ENCODE assay signal across 26 cellular contexts in the genomic region with DNA sequence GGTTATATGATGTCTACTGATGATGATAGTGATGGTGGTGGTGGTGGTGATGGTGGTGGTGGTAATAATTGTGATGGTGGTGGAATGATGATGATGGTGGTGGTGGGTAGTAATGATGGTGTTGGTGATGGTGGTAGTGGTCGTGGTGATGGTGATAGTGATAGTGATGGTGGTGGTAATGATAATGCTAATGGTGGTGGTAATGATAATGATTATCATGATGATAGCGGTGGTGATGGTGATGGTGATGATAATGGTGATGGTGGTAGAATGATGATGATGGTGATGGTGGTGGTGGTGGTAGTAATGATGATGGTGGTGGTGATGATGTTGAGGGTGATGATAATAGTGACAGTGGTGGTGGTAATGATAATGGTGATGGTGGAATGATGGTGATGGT. TPM values are rescaled to one million over a fixed set of nuclear protein-coding genes. Genes with fewer than 3 reads are reported as not detected.
DNase-seq lines count a peak whose midpoint lies in the region; ATAC-seq, FAIRE-seq and TF ChIP-seq lines count a peak whose summit lies in the region.
"Had no signal": no experiment of that assay in that cellular context is flagged by ENCODE, and none has a peak within 500 bp of the region (broad histone marks: within the 10 kb centered on the region; RNA-seq: fewer than 3 reads in every experiment).

No MANE protein-coding gene starts in this region.

- TF ChIP-seq POLR2A in GM12878 (IDR thresholded peaks at IDR 0.05; ENCODE audit: low read depth, low read length): no peak

- BruUV-seq in GM12878 (replicated peaks; lab: Mats Ljungman, UMichigan): no TSS peak

- H3K9ac ChIP-seq in GM12878 (ENCODE audit: control insufficient read depth, insufficient read depth, low read length): no peak overlapping the region
- H3K9ac ChIP-seq: BLaER1 had no signal

- H3K79me2 ChIP-seq in GM12878 (ENCODE audit: control insufficient read depth, insufficient read depth, low read length): no peaks in the 10 kb centered on the region

- intact Hi-C loops in GM12878 (cut with micrococcal nuclease; ENCODE audit: unreplicated experiment): loop anchor here (2.0 to 10.0 kb wide), 2 partner anchors 148 to 534 kb away; no protein-coding TSS in a partner anchor

- TF ChIP-seq CTCF in HEK293 (tag by site-specific recombination; IDR thresholded peaks at IDR 0.05) (no peak), GM12878 (IDR thresholded peaks at IDR 0.05 in 2 of 3, conservative IDR thresholded peaks at IDR 0.05 in 1 of 3; ENCODE audit: control insufficient read depth in 2 of 3, extremely low read depth in 1 of 3, insufficient read depth in 1 of 3, low read depth in 3 of 3, low read length in 3 of 3) (no peak)

- H3K4me1 ChIP-seq in HEK293 (ENCODE audit: control insufficient read depth, insufficient read depth, low read length) (no peaks in the 10 kb centered on the region), GM12878 (ENCODE audit: control insufficient read depth, insufficient read depth, low read length) (no peaks in the 10 kb centered on the region)
- H3K4me1 ChIP-seq: BE2C, BLaER1 had no signal

- TF ChIP-seq RAD21 in GM12878 (IDR thresholded peaks at IDR 0.05; ENCODE audit: insufficient read depth, low read depth, low read length): no peak

- no peak overlapping the region for H2AFZ ChIP-seq in GM12878 (ENCODE audit: control insufficient read depth, low read depth, low read length)

- SMC1A ChIA-PET in GM12878 (lab: Charles Lee; ENCODE audit: uncharacterized antibody, unreplicated experiment): no interaction called here

- FAIRE-seq in HTR-8/SVneo (lab: Jason Lieb, UNC): peak; percentile 82
- no peak for FAIRE-seq in GM12878 (lab: Jason Lieb, UNC)
- peak; percentile 97 for FAIRE-seq in urothelium cell line (lab: Jason Lieb, UNC)
- FAIRE-seq: A204.1, GM19239 had no signal

- H3K4me2 ChIP-seq in GM12878 (ENCODE audit: control insufficient read depth, insufficient read depth): no peak overlapping the region
- H3K4me2 ChIP-seq: BLaER1 had no signal

- POLR2A ChIA-PET in HEK293 (lab: Yijun Ruan, JAX) (interaction anchor here (0.6 kb wide), 1 partner anchor 66 kb away, joined by 3 read pairs; no protein-coding TSS in a partner anchor), GM12878 (lab: Charles Lee) (no interaction called here)

- H3K9me3 ChIP-seq in HEK293 (ENCODE audit: control insufficient read depth, insufficient read depth, low read depth, low read length): no peaks in the 10 kb centered on the region
- H3K9me3 ChIP-seq in GM12878 (replicated peaks; ENCODE audit: control insufficient read depth, insufficient read depth, low read length): no peaks in the 10 kb centered on the region
- H3K9me3 ChIP-seq: BE2C had no signal

- ATAC-seq in GM12878: no peak
- ATAC-seq in GM21737 (IDR thresholded peaks at IDR 0.05; ENCODE audit: unreplicated experiment): no peak

- no peaks in the 10 kb centered on the region for H4K20me1 ChIP-seq in GM12878 (ENCODE audit: control insufficient read depth, insufficient read depth)
- H4K20me1 ChIP-seq: BLaER1 had no signal

- RAD21 ChIA-PET in GM12878 (lab: Charles Lee; ENCODE audit: unreplicated experiment): no interaction called here

- H3K36me3 ChIP-seq in HEK293 (ENCODE audit: control insufficient read depth in 2 of 2, insufficient read depth in 1 of 2, low read length in 2 of 2): no peaks in the 10 kb centered on the region
- H3K36me3 ChIP-seq in GM12878 (ENCODE audit: control insufficient read depth in 2 of 2, insufficient read depth in 2 of 2, low read length in 1 of 2): no peaks in the 10 kb centered on the region
- H3K36me3 ChIP-seq: BE2C, BLaER1 had no signal

- in situ Hi-C loops in GM12878 (cut with MboI): no loop called here

- H3K4me3 ChIP-seq in HEK293 (ENCODE audit: low read depth, low read length): no peak overlapping the region
- no peak overlapping the region for H3K4me3 ChIP-seq in GM12878
- H3K4me3 ChIP-seq: BLaER1 had no signal

- no peaks in the 10 kb centered on the region for H3K27me3 ChIP-seq in GM12878 (replicated peaks in 1 of 2; ENCODE audit: control insufficient read depth in 2 of 2, insufficient read depth in 2 of 2, low read length in 1 of 2)
- H3K27me3 ChIP-seq: BE2C, BLaER1 had no signal

- 26% methylated on average over 2 of the region's 2 CpGs for WGBS in GM12878 (ENCODE audit: insufficient coverage, insufficient replicate concordance, low lambda C conversion rate, missing lambda C conversion rate)

- H3K27ac ChIP-seq in HEK293 (ENCODE audit: extremely low read depth, low read depth, low read length) (no peak overlapping the region), GM12878 (ENCODE audit: control insufficient read depth, insufficient read depth) (no peak overlapping the region)
- H3K27ac ChIP-seq: BLaER1 had no signal

- no peak for TF ChIP-seq EP300 in GM12878 (IDR thresholded peaks at IDR 0.05; ENCODE audit: borderline replicate concordance in 1 of 2, control insufficient read depth in 1 of 2, low read depth in 2 of 2, low read length in 2 of 2)

- CTCF ChIA-PET in HEK293 (lab: Yijun Ruan, JAX) (no interaction called here), GM12878 (lab: Yijun Ruan, JAX) (no interaction called here)

- DNase-seq in HTR-8/SVneo (ENCODE audit: insufficient read length, low spot score): no peak
- DNase-seq in GM12878 (ENCODE audit: low read depth, low spot score): no peak
- no peak for DNase-seq in urothelium cell line (ENCODE audit: low spot score)
- no peak for DNase-seq in NCI-H146 treated with DMSO at 0.1 percent for 48 hours (lab: John Stamatoyannopoulos, UW; ENCODE audit: unreplicated experiment)
- DNase-seq in kidney tubule cell (ENCODE audit: low spot score): no peak
- DNase-seq: 8988T; C1 segment of cervical spinal cord; CD8-positive, alpha-beta memory T cell; COR-L47; DMS 273 treated with DMSO at 0.1 percent for 48 hours; DMS79; EL; GDM1 had no signal

TF ChIP-seq in HEK293, 187 proteins besides CTCF, POLR2A, EP300 and RAD21 (continues in another document):
- TF ChIP-seq ZNF521 (tag by site-specific recombination; IDR thresholded peaks at IDR 0.05): 0 out of 2 replicates have a peak, but pooled peaks have one; percentile 31
- peak; percentile 18; the same call in 1 of the 2 replicates for TF ChIP-seq ZNF707 (tag by site-specific recombination; IDR thresholded peaks at IDR 0.05)
- no peak for TF ChIP-seq ZNF473 (tag by site-specific recombination; IDR thresholded peaks at IDR 0.05)
- 0 out of 2 replicates have a peak, but pooled peaks have one; percentile 13 for TF ChIP-seq ZNF266 (tag by site-specific recombination; IDR thresholded peaks at IDR 0.05; ENCODE audit: low read depth)

TF ChIP-seq in GM12878, 131 proteins besides CTCF, POLR2A, EP300 and RAD21:
- TF ChIP-seq ESRRA (IDR thresholded peaks at IDR 0.05; ENCODE audit: low read length): no peak
- TF ChIP-seq ZNF207 (IDR thresholded peaks at IDR 0.05; ENCODE audit: borderline replicate concordance): no peak
- TF ChIP-seq, protein P1, sequence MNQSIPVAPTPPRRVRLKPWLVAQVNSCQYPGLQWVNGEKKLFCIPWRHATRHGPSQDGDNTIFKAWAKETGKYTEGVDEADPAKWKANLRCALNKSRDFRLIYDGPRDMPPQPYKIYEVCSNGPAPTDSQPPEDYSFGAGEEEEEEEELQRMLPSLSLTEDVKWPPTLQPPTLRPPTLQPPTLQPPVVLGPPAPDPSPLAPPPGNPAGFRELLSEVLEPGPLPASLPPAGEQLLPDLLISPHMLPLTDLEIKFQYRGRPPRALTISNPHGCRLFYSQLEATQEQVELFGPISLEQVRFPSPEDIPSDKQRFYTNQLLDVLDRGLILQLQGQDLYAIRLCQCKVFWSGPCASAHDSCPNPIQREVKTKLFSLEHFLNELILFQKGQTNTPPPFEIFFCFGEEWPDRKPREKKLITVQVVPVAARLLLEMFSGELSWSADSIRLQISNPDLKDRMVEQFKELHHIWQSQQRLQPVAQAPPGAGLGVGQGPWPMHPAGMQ (IDR thresholded peaks at IDR 0.05; ENCODE audit: borderline replicate concordance): 0 out of 2 replicates have a peak, but pooled peaks have one; percentile 14
TF ChIP-seq in GM12878: peak in this region for 1.

RNA-seq across cellular contexts. Expression of a gene that starts 4.5 kb away (rescaled TPM):
- 0.19 and 0.27 TPM in 2 replicates for total RNA-seq in GM12878 (2013; cell fraction: nucleolus; rRNA removed)
- total RNA-seq in GM12878 (2014; rRNA removed) (0.71 and 1.9 TPM in 2 replicates), GM12878 (2014; rRNA removed; fragmentation: Illumina TruSeq; extraction: Trizol) (0.76 and 1.2 TPM in 2 replicates), GM12878 (2021) (2.8 TPM in 2 replicates)
- 0.07 TPM for polyA plus RNA-seq in GM12878 (2011; ENCODE audit: low read depth)
- polyA plus RNA-seq in GM12878 (2011; rRNA removed) (0.03 TPM in 1 of 2 replicates, not detected in the other), GM12878 (2014; fragmentation: Illumina TruSeq; extraction: Trizol) (0.41 and 0.81 TPM in 2 replicates), GM12878 (2014; fragmentation: Nextera tagmentation; extraction: Ambion mirVana) (under 1 TPM; 0.04 to 0.23 TPM), GM12878 (2014; rRNA removed) (0.63 and 0.76 TPM in 2 replicates), GM12878 (2016; fragmentation: Nextera tagmentation; extraction: Ambion mirVana) (under 1 TPM; 0.39 to 0.74 TPM)
- 0.04 and 0.05 TPM in 2 replicates for polyA plus RNA-seq in GM12878 (2011; cell fraction: cytosol; rRNA removed)
- polyA plus RNA-seq in GM12878 (2011; cell fraction: nucleus; rRNA removed): 0.12 and 0.24 TPM in 2 replicates
- 0.01 and 0.03 TPM in 2 replicates for polyA plus RNA-seq in GM12878 (2012)
- not detected in 2 replicates for polyA minus RNA-seq in GM12878 (2011; rRNA and poly(A)+ RNA removed)
- polyA minus RNA-seq in GM12878 (2011; cell fraction: cytosol; rRNA and poly(A)+ RNA removed): not detected in 2 replicates
- 0.10 and 0.48 TPM in 2 replicates for polyA minus RNA-seq in GM12878 (2011; cell fraction: nucleus; rRNA and poly(A)+ RNA removed)
- total RNA-seq: A673; CD4-positive, alpha-beta memory T cell; CD4-positive, CD25-positive, alpha-beta regulatory T cell; CD8-positive, alpha-beta memory T cell; Daoy; G401 had no signal
- polyA plus RNA-seq: AG04450; CD14-positive monocyte; CD4-positive, alpha-beta memory T cell; CD4-positive, CD25-positive, alpha-beta regulatory T cell; CD8-positive, alpha-beta memory T cell had no signal

RNA-seq across cellular contexts. Expression of a gene that starts 33.5 kb away (rescaled TPM):
- total RNA-seq in GM12878 (2013; cell fraction: nucleolus; rRNA removed): not detected in 2 replicates
- total RNA-seq in GM12878 (2014; rRNA removed) (0.06 and 0.82 TPM in 2 replicates), GM12878 (2014; rRNA removed; fragmentation: Illumina TruSeq; extraction: Trizol) (0.54 and 0.92 TPM in 2 replicates), GM12878 (2021) (0.88 and 1.2 TPM in 2 replicates)
- 0.79 TPM for polyA plus RNA-seq in GM12878 (2011; ENCODE audit: low read depth)
- polyA plus RNA-seq in GM12878 (2011; rRNA removed) (not detected in 2 replicates), GM12878 (2014; fragmentation: Illumina TruSeq; extraction: Trizol) (0.32 and 1.2 TPM in 2 replicates), GM12878 (2014; fragmentation: Nextera tagmentation; extraction: Ambion mirVana) (1 to 10 TPM in 1 of 2 experiments, under 1 TPM in 1; 0.97 to 1.6 TPM), GM12878 (2014; rRNA removed) (0.24 and 0.79 TPM in 2 replicates), GM12878 (2016; fragmentation: Nextera tagmentation; extraction: Ambion mirVana) (1 to 10 TPM; 1.5 to 3.0 TPM)
- polyA plus RNA-seq in GM12878 (2011; cell fraction: cytosol; rRNA removed): not detected in 2 replicates
- polyA plus RNA-seq in GM12878 (2011; cell fraction: nucleus; rRNA removed): not detected in 2 replicates
- 1.0 and 2.0 TPM in 2 replicates for polyA plus RNA-seq in GM12878 (2012)
- not detected in 2 replicates for polyA minus RNA-seq in GM12878 (2011; rRNA and poly(A)+ RNA removed)
- polyA minus RNA-seq in GM12878 (2011; cell fraction: cytosol; rRNA and poly(A)+ RNA removed): not detected in 2 replicates
- polyA minus RNA-seq in GM12878 (2011; cell fraction: nucleus; rRNA and poly(A)+ RNA removed): not detected in 2 replicates
- total RNA-seq: A673; CD4-positive, CD25-positive, alpha-beta regulatory T cell; Daoy; G401 had no signal
- polyA plus RNA-seq: AG04450; CD14-positive monocyte; CD4-positive, alpha-beta memory T cell; CD4-positive, CD25-positive, alpha-beta regulatory T cell; CD8-positive, alpha-beta memory T cell had no signal
